Comparison of ENCODE assay signal across 8 cellular contexts in genomic region chr1:156860113-156860638, GRCh38. TPM values are rescaled to one million over a fixed set of nuclear protein-coding genes. Genes with fewer than 3 reads are reported as not detected.
A peak's percentile ranks its signal among the peaks of the same experiment; 100 is the strongest.
DNase-seq lines count a peak whose midpoint lies in the region; ATAC-seq and TF ChIP-seq lines count a peak whose summit lies in the region.

No MANE protein-coding gene starts in this region.

- no CpG with 5 or more reads among the region's 35 CpGs for WGBS in neuronal stem cell (ENCODE audit: extremely low coverage in 2 of 2, insufficient read length in 2 of 2, insufficient replicate concordance in 1 of 2), 2 donors
- 0 to 1% methylated on average over 24 to 35 of the region's 35 CpGs for WGBS in tibial nerve, 2 donors

- H4K20me1 ChIP-seq in BLaER1 treated with 17β-estradiol and CSF1 and Interleukin-3, amounts not matched to agents 10 nM and 100 nM: peaks cover 0 to 27% (median 13%) of the 10 kb centered on the region in 11 experiments; a peak in 12 of 22 replicates
- no peaks in the 10 kb centered on the region for H4K20me1 ChIP-seq in OCI-LY1 (ENCODE audit: insufficient read depth, low read length)

- no peak overlapping the region for H2AFZ ChIP-seq in OCI-LY1 (ENCODE audit: low read length)
- peak overlapping the region; percentile 90 for H2AFZ ChIP-seq in neuronal stem cell (ENCODE audit: low read length)

- no peak overlapping the region for H2BK15ac ChIP-seq in neuronal stem cell (ENCODE audit: low read length)

- H3K14ac ChIP-seq in neuronal stem cell (ENCODE audit: low read length): no peak overlapping the region

- peak overlapping the region in 1 of 11 experiments; percentile 34; a peak in 2 of 22 replicates for H3K27ac ChIP-seq in BLaER1 treated with 17β-estradiol and CSF1 and Interleukin-3, amounts not matched to agents 10 nM and 100 nM
- H3K27ac ChIP-seq in OCI-LY1 (ENCODE audit: low read depth, low read length, poor library complexity, severe bottlenecking) (no peak overlapping the region), foreskin keratinocyte (no peak overlapping the region), neuronal stem cell (replicated peaks; ENCODE audit: low read length) (no peak overlapping the region), tibial nerve (no peak overlapping the region)

- H3K4me2 ChIP-seq in BLaER1 treated with 17β-estradiol and CSF1 and Interleukin-3, amounts not matched to agents 10 nM and 100 nM: peak overlapping the region; percentile 84 to 98 (median 96)
- H3K4me2 ChIP-seq in OCI-LY1 (ENCODE audit: low read length) (peak overlapping the region; percentile 52; the same call in 1 of the 2 replicates), neuronal stem cell (ENCODE audit: insufficient read depth, low read length, poor library complexity, severe bottlenecking) (peak overlapping the region; percentile 88)

- no peaks in the 10 kb centered on the region for H3K9me3 Mint-ChIP-seq in activated T-helper 17 cell treated with anti-CD3 and anti-CD28 coated beads, Interleukin-2, amount 50 U/mL, for 72 hours

- no peaks in the 10 kb centered on the region for H3K79me1 ChIP-seq in neuronal stem cell (ENCODE audit: low read depth, low read length)

- H3K9me3 ChIP-seq in BLaER1 treated with 17β-estradiol and CSF1 and Interleukin-3, amounts not matched to agents 10 nM and 100 nM (replicated peaks in 1 of 11): no peaks in the 10 kb centered on the region
- H3K9me3 ChIP-seq in OCI-LY1 (ENCODE audit: low read length) (no peaks in the 10 kb centered on the region), neuronal stem cell (replicated peaks in 1 of 2; ENCODE audit: control insufficient read depth in 2 of 2, insufficient read depth in 1 of 2, low read depth in 1 of 2, low read length in 2 of 2) (no peaks in the 10 kb centered on the region), tibial nerve (no peaks in the 10 kb centered on the region)

- ATAC-seq in activated T-helper 17 cell treated with anti-CD3 and anti-CD28 coated beads, Interleukin-2, amount 50 U/mL, for 72 hours (replicated peaks): peak; percentile 62
- ATAC-seq in foreskin keratinocyte (peak; percentile 42), GM18502 (IDR thresholded peaks at IDR 0.05; ENCODE audit: poor library complexity, unreplicated experiment) (no peak)

- H3K4ac ChIP-seq in neuronal stem cell (ENCODE audit: low read length): no peak overlapping the region

- H3K4me3 ChIP-seq in BLaER1 treated with 17β-estradiol and CSF1 and Interleukin-3, amounts not matched to agents 10 nM and 100 nM: peak overlapping the region; percentile 47 to 69 (median 58)
- H3K4me3 ChIP-seq in H7 (ENCODE audit: insufficient read depth, low read depth, low read length) (peak overlapping the region; percentile 40), OCI-LY1 (ENCODE audit: low read depth, low read length, poor library complexity, severe bottlenecking) (peak overlapping the region; percentile 44), neuronal stem cell (ENCODE audit: low read length in 2 of 2) (peak overlapping the region; percentile 1 to 72), tibial nerve (peak overlapping the region in 3 of 4 donors; percentile 9 to 37 (median 28))

- H3F3A ChIP-seq in OCI-LY1 (ENCODE audit: insufficient read depth, low read length): no peaks in the 10 kb centered on the region

- H2AK5ac ChIP-seq in neuronal stem cell (ENCODE audit: low read depth, low read length): no peak overlapping the region

- no peak for TF ChIP-seq POLR2A in tibial nerve (IDR thresholded peaks at IDR 0.05)

- no peak for TF ChIP-seq EP300 in tibial nerve (IDR thresholded peaks at IDR 0.05)

- H3K36me3 Mint-ChIP-seq in activated T-helper 17 cell treated with anti-CD3 and anti-CD28 coated beads, Interleukin-2, amount 50 U/mL, for 72 hours (ENCODE audit: low read depth): no peaks in the 10 kb centered on the region

- H3K79me2 ChIP-seq in OCI-LY1 (ENCODE audit: insufficient read depth, low read length): no peaks in the 10 kb centered on the region

- H3K9me2 ChIP-seq in OCI-LY1 (ENCODE audit: low read depth, low read length): no peaks in the 10 kb centered on the region

- H3K27ac Mint-ChIP-seq in activated T-helper 17 cell treated with anti-CD3 and anti-CD28 coated beads, Interleukin-2, amount 50 U/mL, for 72 hours: peak overlapping the region; percentile 61

- peaks cover 66 to 70% (median 68%) of the 10 kb centered on the region in 11 experiments for H3K27me3 ChIP-seq in BLaER1 treated with 17β-estradiol and CSF1 and Interleukin-3, amounts not matched to agents 10 nM and 100 nM
- H3K27me3 ChIP-seq in H7 (ENCODE audit: control insufficient read depth, insufficient read depth, low read length): peaks cover 88% of the 10 kb centered on the region
- 0 out of 2 replicates have a peak, but pooled peaks cover 10% of the 10 kb centered on the region for H3K27me3 ChIP-seq in OCI-LY1 (ENCODE audit: insufficient read depth, low read length)
- peaks cover 84% of the 10 kb centered on the region for H3K27me3 ChIP-seq in foreskin keratinocyte
- H3K27me3 ChIP-seq in neuronal stem cell (ENCODE audit: control insufficient read depth in 3 of 3, insufficient read depth in 3 of 3, low read depth in 1 of 3, low read length in 3 of 3): peaks cover 11 to 90% (median 78%) of the 10 kb centered on the region in 3 experiments
- peaks cover 0 to 90% of the 10 kb centered on the region in 2 donors for H3K27me3 ChIP-seq in tibial nerve

- H3K18ac ChIP-seq in neuronal stem cell (ENCODE audit: low read length): peak overlapping the region; percentile 1

- peaks cover 39 to 75% (median 67%) of the 10 kb centered on the region in 10 experiments for H3K4me1 ChIP-seq in BLaER1 treated with 17β-estradiol and CSF1 and Interleukin-3, amounts not matched to agents 10 nM and 100 nM
- H3K4me1 ChIP-seq in OCI-LY1 (ENCODE audit: insufficient read depth, low read length, severe bottlenecking) (peaks cover 5% of the 10 kb centered on the region), foreskin keratinocyte (no peaks in the 10 kb centered on the region), neuronal stem cell (ENCODE audit: control insufficient read depth in 2 of 2, insufficient read depth in 1 of 2, low read depth in 1 of 2, low read length in 2 of 2) (peaks cover 11 to 20% of the 10 kb centered on the region in 2 donors), tibial nerve (peaks cover 0 to 28% (median 17%) of the 10 kb centered on the region in 4 donors)

- H3K4me1 Mint-ChIP-seq in activated T-helper 17 cell treated with anti-CD3 and anti-CD28 coated beads, Interleukin-2, amount 50 U/mL, for 72 hours: peaks cover 25% of the 10 kb centered on the region

- H2BK12ac ChIP-seq in neuronal stem cell (ENCODE audit: low read length): no peak overlapping the region

- no peak overlapping the region for H2BK120ac ChIP-seq in neuronal stem cell (ENCODE audit: low read depth, low read length)

- H3K23ac ChIP-seq in neuronal stem cell (ENCODE audit: low read depth, low read length, poor library complexity): no peak overlapping the region

- peak overlapping the region; percentile 82 for H3K4me3 Mint-ChIP-seq in activated T-helper 17 cell treated with anti-CD3 and anti-CD28 coated beads, Interleukin-2, amount 50 U/mL, for 72 hours

- H3K27me3 Mint-ChIP-seq in activated T-helper 17 cell treated with anti-CD3 and anti-CD28 coated beads, Interleukin-2, amount 50 U/mL, for 72 hours: peaks cover 42% of the 10 kb centered on the region

- no peak overlapping the region for H4K8ac ChIP-seq in neuronal stem cell (ENCODE audit: low read depth, low read length)

- DNase-seq in H7 (peak; percentile 94), foreskin keratinocyte (peak in 1 of 2 donors; percentile 49), neuronal stem cell (ENCODE audit: low spot score) (no peak), tibial nerve (ENCODE audit: low spot score in 2 of 2) (no peak)

- no peak overlapping the region for H4K91ac ChIP-seq in neuronal stem cell (ENCODE audit: low read depth, low read length, poor library complexity)

- H3K9ac ChIP-seq in BLaER1 treated with 17β-estradiol and CSF1 and Interleukin-3, amounts not matched to agents 10 nM and 100 nM: peak overlapping the region in 9 of 11 experiments; percentile 5 to 72 (median 43); a peak in 14 of 22 replicates
- no peak overlapping the region; the same call in 1 of the 2 replicates for H3K9ac ChIP-seq in OCI-LY1 (ENCODE audit: low read length)
- H3K9ac ChIP-seq in neuronal stem cell (ENCODE audit: low read depth, low read length, poor library complexity): no peak overlapping the region

- TF ChIP-seq CTCF in OCI-LY1 (IDR thresholded peaks at IDR 0.05; ENCODE audit: low read length) (peak; percentile 76), foreskin keratinocyte (conservative IDR thresholded peaks at IDR 0.05) (peak; percentile 86), tibial nerve (IDR thresholded peaks at IDR 0.05) (peak; percentile 58 to 87 (median 70))

- H2BK5ac ChIP-seq in neuronal stem cell (ENCODE audit: low read length): no peak overlapping the region

- no peaks in the 10 kb centered on the region for H3K36me3 ChIP-seq in BLaER1 treated with 17β-estradiol and CSF1 and Interleukin-3, amounts not matched to agents 10 nM and 100 nM
- no peaks in the 10 kb centered on the region for H3K36me3 ChIP-seq in H7 (replicated peaks; ENCODE audit: control insufficient read depth, insufficient read depth, low read length)
- H3K36me3 ChIP-seq in OCI-LY1 (ENCODE audit: insufficient read depth, low read length): no peaks in the 10 kb centered on the region
- no peaks in the 10 kb centered on the region for H3K36me3 ChIP-seq in neuronal stem cell (replicated peaks in 1 of 2; ENCODE audit: control insufficient read depth in 2 of 2, insufficient read depth in 2 of 2, low read length in 2 of 2)
- H3K36me3 ChIP-seq in tibial nerve: no peaks in the 10 kb centered on the region

RNA-seq across cellular contexts. Expression of gene NTRK1, which starts 0.5 kb away (rescaled TPM):
- total RNA-seq in H7 (2014; rRNA removed; shearing (Covaris generic)): 0.07 and 0.22 TPM in 2 replicates
- 10 to 100 TPM in 1 of 2 donors, 1 to 10 TPM in 1; 2.5 to 13.3 TPM for total RNA-seq in activated T-helper 17 cell treated with anti-CD3 and anti-CD28 coated beads, Interleukin-2, amount 50 U/mL, for 72 hours
- not detected in 2 replicates for total RNA-seq in foreskin keratinocyte
- polyA plus RNA-seq in foreskin keratinocyte: 0.03 TPM in 1 of 2 replicates, not detected in the other
- 0.07 TPM for polyA plus RNA-seq in neuronal stem cell (2013, experiment 1 of 2)
- 0.11 TPM for polyA plus RNA-seq in neuronal stem cell (2013, experiment 2 of 2)
- total RNA-seq in tibial nerve: under 1 TPM in 3 of 4 donors, not detected in 1; 0.22 to 0.42 (median 0.39) TPM

RNA-seq across cellular contexts. Expression of gene INSRR, which starts 1.3 kb away (rescaled TPM):
- not detected in 2 replicates for total RNA-seq in H7 (2014; rRNA removed; shearing (Covaris generic))
- under 1 TPM; 0.04 to 0.66 TPM for total RNA-seq in activated T-helper 17 cell treated with anti-CD3 and anti-CD28 coated beads, Interleukin-2, amount 50 U/mL, for 72 hours
- total RNA-seq in foreskin keratinocyte (not detected in 2 replicates), tibial nerve (under 1 TPM; under 0.01 to 0.60 (median 0.20) TPM)
- polyA plus RNA-seq in foreskin keratinocyte: not detected in 2 replicates
- polyA plus RNA-seq in neuronal stem cell (2013, experiment 1 of 2): 0.01 TPM
- 0.01 TPM for polyA plus RNA-seq in neuronal stem cell (2013, experiment 2 of 2)

RNA-seq across cellular contexts. Expression of gene PEAR1, which starts 33.3 kb away (rescaled TPM):
- 1.2 and 1.8 TPM in 2 replicates for total RNA-seq in H7 (2014; rRNA removed; shearing (Covaris generic))
- total RNA-seq in activated T-helper 17 cell treated with anti-CD3 and anti-CD28 coated beads, Interleukin-2, amount 50 U/mL, for 72 hours: not detected
- total RNA-seq in foreskin keratinocyte (6.6 and 7.3 TPM in 2 replicates), tibial nerve (10 to 100 TPM; 31.5 to 51.4 (median 39.7) TPM)
- polyA plus RNA-seq in foreskin keratinocyte: 3.3 and 4.0 TPM in 2 replicates
- polyA plus RNA-seq in neuronal stem cell (2013, experiment 1 of 2): 0.78 TPM
- polyA plus RNA-seq in neuronal stem cell (2013, experiment 2 of 2): 0.62 TPM

RNA-seq across cellular contexts. Expression of gene SH2D2A, which starts 43.5 kb away (rescaled TPM):
- total RNA-seq in H7 (2014; rRNA removed; shearing (Covaris generic)): 4.3 and 8.4 TPM in 2 replicates
- total RNA-seq in activated T-helper 17 cell treated with anti-CD3 and anti-CD28 coated beads, Interleukin-2, amount 50 U/mL, for 72 hours: 100 to 1,000 TPM; 173 to 257 TPM
- 8.4 and 12.1 TPM in 2 replicates for total RNA-seq in foreskin keratinocyte
- polyA plus RNA-seq in foreskin keratinocyte: 13.7 and 17.3 TPM in 2 replicates
- 4.3 TPM for polyA plus RNA-seq in neuronal stem cell (2013, experiment 1 of 2)
- polyA plus RNA-seq in neuronal stem cell (2013, experiment 2 of 2): 3.5 TPM
- total RNA-seq in tibial nerve: 1 to 10 TPM in 2 of 4 donors, under 1 TPM in 1, not detected in 1; 0.78 to 7.2 (median 2.9) TPM

Comparison
In these comparisons a context has a peak if more than half of its experiments do, and no peak if none do; other contexts are left out.
1. H3K9ac ChIP-seq: peak in BLaER1 treated with 17β-estradiol and CSF1 and Interleukin-3, amounts not matched to agents 10 nM and 100 nM (9 of 11); none in OCI-LY1 (single experiment) and neuronal stem cell (single experiment).
2. Peak in every context shown above with its lines, with median percentiles within 50 percentile points of each other: H3K4me2 ChIP-seq, H3K4me3 ChIP-seq and CTCF ChIP-seq.